In the genomic region with DNA sequence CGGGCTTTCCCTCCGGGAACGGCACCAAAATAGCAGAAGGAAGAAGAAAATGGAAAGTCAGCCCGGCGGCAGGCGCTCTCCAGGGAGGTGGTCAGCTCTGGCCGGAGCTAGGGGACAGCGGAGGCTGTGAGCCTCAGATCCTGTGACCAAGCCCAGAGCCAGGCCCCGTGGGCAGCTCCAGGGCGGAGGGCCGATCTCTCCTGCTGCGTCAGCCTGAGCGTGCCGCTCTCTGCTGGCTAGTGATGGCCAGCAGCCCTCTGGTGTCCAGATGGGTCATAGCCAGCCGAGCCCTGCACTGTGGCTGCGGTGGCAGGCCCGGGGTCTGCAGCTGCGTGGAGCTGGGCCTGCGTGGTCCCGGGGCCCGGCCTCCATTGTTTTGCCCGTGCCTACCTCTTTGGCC, we compare ENCODE assay signal across 11 cellular contexts. TPM values are rescaled to one million over a fixed set of nuclear protein-coding genes. Genes with fewer than 3 reads are reported as not detected.
DNase-seq lines count a peak whose midpoint lies in the region; ATAC-seq, FAIRE-seq and TF ChIP-seq lines count a peak whose summit lies in the region.
"Had no signal": no experiment of that assay in that cellular context is flagged by ENCODE, and none has a peak within 500 bp of the region (broad histone marks: within the 10 kb centered on the region; RNA-seq: fewer than 3 reads in every experiment).

No MANE protein-coding gene starts in this region.

- no peak for TF ChIP-seq POLR2A in gastroesophageal sphincter (IDR thresholded peaks at IDR 0.05)

- H3K36me3 ChIP-seq in BE2C (no peaks in the 10 kb centered on the region), gastroesophageal sphincter (peaks cover 0 to 8% of the 10 kb centered on the region in 2 donors), pancreas (no peaks in the 10 kb centered on the region)

- TF ChIP-seq EP300 in gastroesophageal sphincter (IDR thresholded peaks at IDR 0.05), result no peak

- DNase-seq in BE2C (peak; percentile 24), SK-N-DZ (ENCODE audit: low spot score) (peak; percentile 63), pancreas (peak in 4 of 6 donors; percentile 50 to 83 (median 56)), NCI-H1092 treated with DMSO at 0.1 percent for 48 hours (lab: John Stamatoyannopoulos, UW) (no peak)
- DNase-seq in effector CD4-positive, alpha-beta T cell, result no peak
- DNase-seq: activated CD4-positive, alpha-beta T cell treated with anti-CD3 and anti-CD28 coated beads for 48 hours; GDM1 had no signal

- 84% methylated on average over 5 of the region's 22 CpGs; no CpG with 5 or more reads in 1 of the 2 donors for WGBS in gastroesophageal sphincter (ENCODE audit: low coverage in 1 of 2), 2 donors
- WGBS in pancreas, 2 donors, result 75 to 91% methylated on average over 21 to 22 of the region's 22 CpGs

- H3K4me1 ChIP-seq in BE2C, result peaks cover 3% of the 10 kb centered on the region; the same call in 1 of the 2 replicates
- peaks cover 0 to 38% (median 12%) of the 10 kb centered on the region in 3 donors for H3K4me1 ChIP-seq in gastroesophageal sphincter
- peaks cover 12 to 20% (median 15%) of the 10 kb centered on the region in 3 donors for H3K4me1 ChIP-seq in pancreas

- H3K27ac ChIP-seq in gastroesophageal sphincter (peak overlapping the region in 1 of 4 donors; percentile 66), pancreas (no peak overlapping the region)

- H3K4me3 ChIP-seq in BE2C (ENCODE audit: low read depth, low read length), result no peak overlapping the region
- H3K4me3 ChIP-seq in gastroesophageal sphincter, result no peak overlapping the region
- H3K4me3 ChIP-seq in pancreas, result no peak overlapping the region

- ATAC-seq in gastroesophageal sphincter (peak; percentile 54), pancreas (peak in 2 of 4 donors; percentile 26 to 30), GM18873 (IDR thresholded peaks at IDR 0.05; ENCODE audit: low FRiP score, unreplicated experiment) (no peak), HG02840 (IDR thresholded peaks at IDR 0.05; ENCODE audit: low FRiP score, unreplicated experiment) (no peak)

- no peaks in the 10 kb centered on the region for H3K27me3 ChIP-seq in BE2C
- peaks cover 33% of the 10 kb centered on the region for H3K27me3 ChIP-seq in gastroesophageal sphincter
- no peaks in the 10 kb centered on the region for H3K27me3 ChIP-seq in pancreas

- intact Hi-C loops in pancreas (cut with DNase I), result no loop called here

- no peaks in the 10 kb centered on the region for H3K9me3 ChIP-seq in BE2C
- no peaks in the 10 kb centered on the region for H3K9me3 ChIP-seq in gastroesophageal sphincter
- H3K9me3 ChIP-seq in pancreas, result no peaks in the 10 kb centered on the region

- no peak for FAIRE-seq in pancreas (lab: Jason Lieb, UNC)
- FAIRE-seq: HTR-8/SVneo had no signal

- TF ChIP-seq CTCF in BE2C (IDR thresholded peaks at IDR 0.05; ENCODE audit: low read depth, low read length) (no peak), gastroesophageal sphincter (IDR thresholded peaks at IDR 0.05) (peak in 3 of 4 experiments; percentile 19 to 43 (median 31)), pancreas (IDR thresholded peaks at IDR 0.05) (no peak)

RNA-seq across cellular contexts. Expression of a gene that starts 16.9 kb away (rescaled TPM):
- 5.3 TPM for polyA plus RNA-seq in BE2C (2012; ENCODE audit: insufficient read depth, insufficient read length, low read depth)
- polyA plus RNA-seq in SK-N-DZ (2014; cell fraction: cytosol; rRNA removed), result 15.4 and 15.5 TPM in 2 replicates
- polyA plus RNA-seq in SK-N-DZ (2014; cell fraction: nucleus; rRNA removed), result 10.1 and 13.2 TPM in 2 replicates
- total RNA-seq in gastroesophageal sphincter (10 to 100 TPM in 1 of 4 donors, 1 to 10 TPM in 3; 3.8 to 11.3 (median 4.3) TPM), pancreas (10 to 100 TPM in 4 of 6 donors, 1 to 10 TPM in 2; 7.5 to 23.4 (median 13.6) TPM)
- polyA plus RNA-seq in pancreas, result 1 to 10 TPM; 1.3 to 2.7 TPM

RNA-seq across cellular contexts. Expression of a gene that starts 41.5 kb away (rescaled TPM):
- polyA plus RNA-seq in BE2C (2012; ENCODE audit: insufficient read depth, insufficient read length, low read depth), result 9.9 TPM
- 0.29 and 0.35 TPM in 2 replicates for polyA plus RNA-seq in SK-N-DZ (2014; cell fraction: cytosol; rRNA removed)
- polyA plus RNA-seq in SK-N-DZ (2014; cell fraction: nucleus; rRNA removed), result 0.21 and 1.2 TPM in 2 replicates
- total RNA-seq in gastroesophageal sphincter (1 to 10 TPM; 4.7 to 7.4 (median 6.9) TPM), pancreas (1 to 10 TPM; 2.5 to 6.8 (median 4.3) TPM)
- 1 to 10 TPM; 1.4 to 3.0 TPM for polyA plus RNA-seq in pancreas

Comparison
In these comparisons a context has a peak if more than half of its experiments do, and no peak if none do; other contexts are left out.
1. DNase-seq: peak in BE2C (single experiment), SK-N-DZ (single experiment) and pancreas (4 of 6); none in effector CD4-positive, alpha-beta T cell (single experiment) and NCI-H1092 treated with DMSO at 0.1 percent for 48 hours (single experiment).
2. CTCF ChIP-seq: peak in gastroesophageal sphincter (3 of 4); none in BE2C (single experiment) and pancreas (0 of 4).